Comparison of ENCODE assay signal across 1 cellular context in genomic region chr21:41953831-41954653, GRCh38.
A peak's percentile ranks its signal among the peaks of the same experiment; 100 is the strongest.
TF ChIP-seq lines count a peak whose summit lies in the region.

Gene C2CD2, minus strand, starts transcription at chr21:41954018. Its CDS starts 370 bp downstream, at chr21:41953648.

TF ChIP-seq in K562, 482 proteins besides CTCF, POLR2A, EP300 and RAD21 (continued from another document and continues in another):
- TF ChIP-seq, protein P1, sequence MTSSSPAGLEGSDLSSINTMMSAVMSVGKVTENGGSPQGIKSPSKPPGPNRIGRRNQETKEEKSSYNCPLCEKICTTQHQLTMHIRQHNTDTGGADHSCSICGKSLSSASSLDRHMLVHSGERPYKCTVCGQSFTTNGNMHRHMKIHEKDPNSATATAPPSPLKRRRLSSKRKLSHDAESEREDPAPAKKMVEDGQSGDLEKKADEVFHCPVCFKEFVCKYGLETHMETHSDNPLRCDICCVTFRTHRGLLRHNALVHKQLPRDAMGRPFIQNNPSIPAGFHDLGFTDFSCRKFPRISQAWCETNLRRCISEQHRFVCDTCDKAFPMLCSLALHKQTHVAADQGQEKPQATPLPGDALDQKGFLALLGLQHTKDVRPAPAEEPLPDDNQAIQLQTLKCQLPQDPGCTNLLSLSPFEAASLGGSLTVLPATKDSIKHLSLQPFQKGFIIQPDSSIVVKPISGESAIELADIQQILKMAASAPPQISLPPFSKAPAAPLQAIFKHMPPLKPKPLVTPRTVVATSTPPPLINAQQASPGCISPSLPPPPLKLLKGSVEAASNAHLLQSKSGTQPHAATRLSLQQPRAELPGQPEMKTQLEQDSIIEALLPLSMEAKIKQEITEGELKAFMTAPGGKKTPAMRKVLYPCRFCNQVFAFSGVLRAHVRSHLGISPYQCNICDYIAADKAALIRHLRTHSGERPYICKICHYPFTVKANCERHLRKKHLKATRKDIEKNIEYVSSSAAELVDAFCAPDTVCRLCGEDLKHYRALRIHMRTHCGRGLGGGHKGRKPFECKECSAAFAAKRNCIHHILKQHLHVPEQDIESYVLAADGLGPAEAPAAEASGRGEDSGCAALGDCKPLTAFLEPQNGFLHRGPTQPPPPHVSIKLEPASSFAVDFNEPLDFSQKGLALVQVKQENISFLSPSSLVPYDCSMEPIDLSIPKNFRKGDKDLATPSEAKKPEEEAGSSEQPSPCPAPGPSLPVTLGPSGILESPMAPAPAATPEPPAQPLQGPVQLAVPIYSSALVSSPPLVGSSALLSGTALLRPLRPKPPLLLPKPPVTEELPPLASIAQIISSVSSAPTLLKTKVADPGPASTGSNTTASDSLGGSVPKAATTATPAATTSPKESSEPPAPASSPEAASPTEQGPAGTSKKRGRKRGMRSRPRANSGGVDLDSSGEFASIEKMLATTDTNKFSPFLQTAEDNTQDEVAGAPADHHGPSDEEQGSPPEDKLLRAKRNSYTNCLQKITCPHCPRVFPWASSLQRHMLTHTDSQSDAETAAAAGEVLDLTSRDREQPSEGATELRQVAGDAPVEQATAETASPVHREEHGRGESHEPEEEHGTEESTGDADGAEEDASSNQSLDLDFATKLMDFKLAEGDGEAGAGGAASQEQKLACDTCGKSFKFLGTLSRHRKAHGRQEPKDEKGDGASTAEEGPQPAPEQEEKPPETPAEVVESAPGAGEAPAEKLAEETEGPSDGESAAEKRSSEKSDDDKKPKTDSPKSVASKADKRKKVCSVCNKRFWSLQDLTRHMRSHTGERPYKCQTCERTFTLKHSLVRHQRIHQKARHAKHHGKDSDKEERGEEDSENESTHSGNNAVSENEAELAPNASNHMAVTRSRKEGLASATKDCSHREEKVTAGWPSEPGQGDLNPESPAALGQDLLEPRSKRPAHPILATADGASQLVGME (CRISPR knock-in tag; IDR thresholded peaks at IDR 0.05), result no peak
- no peak for TF ChIP-seq ZNF140 (CRISPR knock-in tag; IDR thresholded peaks at IDR 0.05)
- TF ChIP-seq ZNF699 (CRISPR knock-in tag; IDR thresholded peaks at IDR 0.05; ENCODE audit: insufficient replicate concordance), result no peak
- no peak for TF ChIP-seq TARDBP (IDR thresholded peaks at IDR 0.05)
- no peak for TF ChIP-seq ZBTB17 (CRISPR knock-in tag; IDR thresholded peaks at IDR 0.05)
- TF ChIP-seq TFE3 (CRISPR knock-in tag; IDR thresholded peaks at IDR 0.05), result no peak
- TF ChIP-seq YY1 (IDR thresholded peaks at IDR 0.05; ENCODE audit: borderline replicate concordance in 1 of 3, control insufficient read depth in 1 of 3, extremely low read depth in 1 of 3, insufficient read depth in 3 of 3, insufficient read length in 1 of 3, insufficient replicate concordance in 2 of 3, low read depth in 1 of 3, low read length in 2 of 3), result no peak
- TF ChIP-seq SRSF3 (IDR thresholded peaks at IDR 0.05; ENCODE audit: insufficient read depth, low read length), result no peak
- TF ChIP-seq PHB (CRISPR knock-in tag; IDR thresholded peaks at IDR 0.05), result no peak
- TF ChIP-seq JUNB (CRISPR knock-in tag; conservative IDR thresholded peaks at IDR 0.05), result no peak
- TF ChIP-seq STAG1 (CRISPR knock-in tag; IDR thresholded peaks at IDR 0.05; ENCODE audit: borderline replicate concordance), result no peak; the same call in 1 of the 2 replicates
- TF ChIP-seq CTCFL (IDR thresholded peaks at IDR 0.05; ENCODE audit: borderline replicate concordance, insufficient read depth, low read depth, low read length, poor library complexity, severe bottlenecking), result no peak
- no peak for TF ChIP-seq FOXJ3 (CRISPR knock-in tag; IDR thresholded peaks at IDR 0.05)
- TF ChIP-seq ZNF24 (IDR thresholded peaks at IDR 0.05), result 0 out of 2 replicates have a peak, but pooled peaks have one; percentile 26
- TF ChIP-seq ZFP1 (CRISPR knock-in tag; IDR thresholded peaks at IDR 0.05), result no peak
- no peak for TF ChIP-seq SRSF7 (optimal IDR thresholded peaks at IDR 0.05; ENCODE audit: low read depth, low read length)
- TF ChIP-seq ZNF780A (CRISPR knock-in tag; IDR thresholded peaks at IDR 0.05), result no peak
- TF ChIP-seq ZNF174 (CRISPR knock-in tag; IDR thresholded peaks at IDR 0.05), result no peak
- TF ChIP-seq, protein P2, sequence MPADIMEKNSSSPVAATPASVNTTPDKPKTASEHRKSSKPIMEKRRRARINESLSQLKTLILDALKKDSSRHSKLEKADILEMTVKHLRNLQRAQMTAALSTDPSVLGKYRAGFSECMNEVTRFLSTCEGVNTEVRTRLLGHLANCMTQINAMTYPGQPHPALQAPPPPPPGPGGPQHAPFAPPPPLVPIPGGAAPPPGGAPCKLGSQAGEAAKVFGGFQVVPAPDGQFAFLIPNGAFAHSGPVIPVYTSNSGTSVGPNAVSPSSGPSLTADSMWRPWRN (IDR thresholded peaks at IDR 0.05; ENCODE audit: low read depth), result no peak
- no peak; the same call in 1 of the 2 replicates for TF ChIP-seq RUNX1 (IDR thresholded peaks at IDR 0.05; ENCODE audit: low read depth)
- no peak for TF ChIP-seq FOXK1 (CRISPR knock-in tag; IDR thresholded peaks at IDR 0.05; ENCODE audit: borderline replicate concordance)
- no peak for TF ChIP-seq GATA2 (CRISPR knock-in tag; IDR thresholded peaks at IDR 0.05)
- no peak for TF ChIP-seq ZNF282 (CRISPR knock-in tag; IDR thresholded peaks at IDR 0.05)
- TF ChIP-seq COPS2 (conservative IDR thresholded peaks at IDR 0.05), result no peak
- TF ChIP-seq ZNF79 (CRISPR knock-in tag; IDR thresholded peaks at IDR 0.05; ENCODE audit: low read depth), result no peak
- TF ChIP-seq CCAR2 (IDR thresholded peaks at IDR 0.05; ENCODE audit: low read depth, low read length), result no peak
- TF ChIP-seq HNRNPK (IDR thresholded peaks at IDR 0.05; ENCODE audit: low read depth, low read length, poor library complexity, severe bottlenecking), result no peak
- no peak for TF ChIP-seq MTA2 (IDR thresholded peaks at IDR 0.05; ENCODE audit: low read depth)
- TF ChIP-seq ZNF274 (IDR thresholded peaks at IDR 0.05; ENCODE audit: borderline replicate concordance, low read depth, low read length), result no peak
- TF ChIP-seq ARNT (IDR thresholded peaks at IDR 0.05), result peak in 1 of 2 experiments; percentile 41; a peak in 1 of 4 replicates
- TF ChIP-seq, protein P3, sequence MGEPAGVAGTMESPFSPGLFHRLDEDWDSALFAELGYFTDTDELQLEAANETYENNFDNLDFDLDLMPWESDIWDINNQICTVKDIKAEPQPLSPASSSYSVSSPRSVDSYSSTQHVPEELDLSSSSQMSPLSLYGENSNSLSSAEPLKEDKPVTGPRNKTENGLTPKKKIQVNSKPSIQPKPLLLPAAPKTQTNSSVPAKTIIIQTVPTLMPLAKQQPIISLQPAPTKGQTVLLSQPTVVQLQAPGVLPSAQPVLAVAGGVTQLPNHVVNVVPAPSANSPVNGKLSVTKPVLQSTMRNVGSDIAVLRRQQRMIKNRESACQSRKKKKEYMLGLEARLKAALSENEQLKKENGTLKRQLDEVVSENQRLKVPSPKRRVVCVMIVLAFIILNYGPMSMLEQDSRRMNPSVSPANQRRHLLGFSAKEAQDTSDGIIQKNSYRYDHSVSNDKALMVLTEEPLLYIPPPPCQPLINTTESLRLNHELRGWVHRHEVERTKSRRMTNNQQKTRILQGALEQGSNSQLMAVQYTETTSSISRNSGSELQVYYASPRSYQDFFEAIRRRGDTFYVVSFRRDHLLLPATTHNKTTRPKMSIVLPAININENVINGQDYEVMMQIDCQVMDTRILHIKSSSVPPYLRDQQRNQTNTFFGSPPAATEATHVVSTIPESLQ (CRISPR knock-in tag; IDR thresholded peaks at IDR 0.05), result no peak
- no peak for TF ChIP-seq ZNF444 (CRISPR knock-in tag; IDR thresholded peaks at IDR 0.05)
- peak; percentile 6; the same call in 1 of the 2 replicates for TF ChIP-seq GABPA (tag; conservative IDR thresholded peaks at IDR 0.05; ENCODE audit: low read depth)
- TF ChIP-seq MCM3 (IDR thresholded peaks at IDR 0.05), result no peak
- no peak for TF ChIP-seq ZSCAN32 (CRISPR knock-in tag; IDR thresholded peaks at IDR 0.05)
- no peak for TF ChIP-seq ZNF3 (CRISPR knock-in tag; IDR thresholded peaks at IDR 0.05)
- TF ChIP-seq XRCC3 (IDR thresholded peaks at IDR 0.05), result no peak
- TF ChIP-seq SMARCA5 (IDR thresholded peaks at IDR 0.05), result peak; percentile 90
- no peak for TF ChIP-seq MAFF (IDR thresholded peaks at IDR 0.05; ENCODE audit: low read length)
- no peak for TF ChIP-seq GTF2B (IDR thresholded peaks at IDR 0.05; ENCODE audit: extremely low read depth, insufficient read length)
- TF ChIP-seq ZNF224 (CRISPR knock-in tag; IDR thresholded peaks at IDR 0.05), result no peak
- TF ChIP-seq MYC (IDR thresholded peaks at IDR 0.05; ENCODE audit: low read depth, low read length), result peak; percentile 95
- no peak for TF ChIP-seq MYC (CRISPR knock-in tag; IDR thresholded peaks at IDR 0.05; ENCODE audit: borderline replicate concordance, low read depth)
- no peak for TF ChIP-seq RFX7 (CRISPR knock-in tag; IDR thresholded peaks at IDR 0.05)
- 0 out of 2 replicates have a peak, but pooled peaks have one; percentile 65 for TF ChIP-seq SRSF1 (IDR thresholded peaks at IDR 0.05; ENCODE audit: low read depth, low read length)
- TF ChIP-seq PURB (CRISPR knock-in tag; IDR thresholded peaks at IDR 0.05; ENCODE audit: low read depth), result no peak
- TF ChIP-seq L3MBTL2 (IDR thresholded peaks at IDR 0.05), result peak; percentile 99
- TF ChIP-seq GTF2F1 (IDR thresholded peaks at IDR 0.05; ENCODE audit: low read depth, low read length), result no peak
- no peak for TF ChIP-seq CBFA2T3 (IDR thresholded peaks at IDR 0.05)
- TF ChIP-seq HNRNPH1 (optimal IDR thresholded peaks at IDR 0.05; ENCODE audit: low read depth, low read length), result no peak
- TF ChIP-seq, protein P4, sequence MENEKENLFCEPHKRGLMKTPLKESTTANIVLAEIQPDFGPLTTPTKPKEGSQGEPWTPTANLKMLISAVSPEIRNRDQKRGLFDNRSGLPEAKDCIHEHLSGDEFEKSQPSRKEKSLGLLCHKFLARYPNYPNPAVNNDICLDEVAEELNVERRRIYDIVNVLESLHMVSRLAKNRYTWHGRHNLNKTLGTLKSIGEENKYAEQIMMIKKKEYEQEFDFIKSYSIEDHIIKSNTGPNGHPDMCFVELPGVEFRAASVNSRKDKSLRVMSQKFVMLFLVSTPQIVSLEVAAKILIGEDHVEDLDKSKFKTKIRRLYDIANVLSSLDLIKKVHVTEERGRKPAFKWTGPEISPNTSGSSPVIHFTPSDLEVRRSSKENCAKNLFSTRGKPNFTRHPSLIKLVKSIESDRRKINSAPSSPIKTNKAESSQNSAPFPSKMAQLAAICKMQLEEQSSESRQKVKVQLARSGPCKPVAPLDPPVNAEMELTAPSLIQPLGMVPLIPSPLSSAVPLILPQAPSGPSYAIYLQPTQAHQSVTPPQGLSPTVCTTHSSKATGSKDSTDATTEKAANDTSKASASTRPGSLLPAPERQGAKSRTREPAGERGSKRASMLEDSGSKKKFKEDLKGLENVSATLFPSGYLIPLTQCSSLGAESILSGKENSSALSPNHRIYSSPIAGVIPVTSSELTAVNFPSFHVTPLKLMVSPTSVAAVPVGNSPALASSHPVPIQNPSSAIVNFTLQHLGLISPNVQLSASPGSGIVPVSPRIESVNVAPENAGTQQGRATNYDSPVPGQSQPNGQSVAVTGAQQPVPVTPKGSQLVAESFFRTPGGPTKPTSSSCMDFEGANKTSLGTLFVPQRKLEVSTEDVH (IDR thresholded peaks at IDR 0.05; ENCODE audit: low read depth, partially characterized antibody), result no peak
- TF ChIP-seq, protein P5, sequence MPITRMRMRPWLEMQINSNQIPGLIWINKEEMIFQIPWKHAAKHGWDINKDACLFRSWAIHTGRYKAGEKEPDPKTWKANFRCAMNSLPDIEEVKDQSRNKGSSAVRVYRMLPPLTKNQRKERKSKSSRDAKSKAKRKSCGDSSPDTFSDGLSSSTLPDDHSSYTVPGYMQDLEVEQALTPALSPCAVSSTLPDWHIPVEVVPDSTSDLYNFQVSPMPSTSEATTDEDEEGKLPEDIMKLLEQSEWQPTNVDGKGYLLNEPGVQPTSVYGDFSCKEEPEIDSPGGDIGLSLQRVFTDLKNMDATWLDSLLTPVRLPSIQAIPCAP (CRISPR knock-in tag; IDR thresholded peaks at IDR 0.05; ENCODE audit: borderline replicate concordance), result no peak
- TF ChIP-seq TAF9B (IDR thresholded peaks at IDR 0.05; ENCODE audit: partially characterized antibody), result no peak
- TF ChIP-seq USF1 (CRISPR knock-in tag; IDR thresholded peaks at IDR 0.05), result peak; percentile 49; the same call in 1 of the 2 replicates
- TF ChIP-seq POLR2B (IDR thresholded peaks at IDR 0.05; ENCODE audit: low read depth, partially characterized antibody), result no peak
- TF ChIP-seq PHB2 (IDR thresholded peaks at IDR 0.05; ENCODE audit: low read depth), result no peak
